Comparison of ENCODE assay signal across 7 cellular contexts in the genomic region with DNA sequence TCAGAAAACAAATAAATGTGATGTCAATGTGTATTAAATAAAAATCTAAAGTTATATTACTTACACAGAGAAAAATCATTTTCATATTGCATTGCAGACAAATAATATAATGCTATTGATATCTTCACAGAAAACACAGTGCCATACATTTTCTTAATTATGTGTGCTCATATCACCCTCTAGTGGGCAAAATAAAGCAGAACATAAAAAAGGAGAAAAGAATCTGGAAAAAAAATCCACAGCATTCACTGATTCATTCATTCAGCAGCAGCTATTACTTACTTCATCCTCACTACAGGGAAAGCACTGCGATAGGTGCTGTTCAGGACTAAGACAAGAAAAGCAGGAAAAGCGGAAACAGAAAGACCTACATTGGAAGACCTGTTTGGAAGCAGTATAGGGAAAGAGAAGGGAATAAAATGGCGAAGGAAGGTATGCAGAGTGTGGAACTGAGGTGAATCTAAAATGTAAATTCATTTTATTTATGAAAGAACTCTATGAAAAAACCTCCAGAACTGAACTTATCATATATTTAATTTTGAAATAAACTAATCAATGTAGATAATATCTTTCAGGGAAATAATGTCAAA.
A peak's percentile ranks its signal among the peaks of the same experiment; 100 is the strongest.
DNase-seq lines count a peak whose midpoint lies in the region; ATAC-seq and TF ChIP-seq lines count a peak whose summit lies in the region.

No MANE protein-coding gene starts in this region.

- no peak overlapping the region for H3K4me3 ChIP-seq in NB4 (ENCODE audit: low read depth, low read length)

- DNase-seq in GM03348 (ENCODE audit: low spot score) (peak; percentile 33), NB4 (ENCODE audit: low read depth) (peak; percentile 54), amniotic stem cell (lab: John Stamatoyannopoulos, UW) (peak; percentile 60), kidney glomerular epithelial cell (lab: John Stamatoyannopoulos, UW) (peak; percentile 29)
- DNase-seq in stimulated activated CD4-positive, alpha-beta T cell treated with anti-CD3 and anti-CD28 coated beads, Interleukin-4, amount 100 ng/mL, for 4 hours, result no peak
- DNase-seq in activated CD4-positive, CD25-positive, alpha-beta regulatory T cell (lab: John Stamatoyannopoulos, UW), result no peak

- peak; percentile 53 for ATAC-seq in GM21717 (IDR thresholded peaks at IDR 0.05; ENCODE audit: unreplicated experiment)

- peak; percentile 51 for TF ChIP-seq CTCF in NB4 (IDR thresholded peaks at IDR 0.05; ENCODE audit: low read depth, low read length)

- TF ChIP-seq POLR2A in NB4 (IDR thresholded peaks at IDR 0.05; ENCODE audit: extremely low read depth, insufficient read length), result no peak

Comparison
In these comparisons a context has a peak if more than half of its experiments do, and no peak if none do; other contexts are left out.
1. DNase-seq: peak in GM03348 (single experiment), NB4 (single experiment), amniotic stem cell (single experiment) and kidney glomerular epithelial cell (single experiment); none in stimulated activated CD4-positive, alpha-beta T cell treated with anti-CD3 and anti-CD28 coated beads, Interleukin-4, amount 100 ng/mL, for 4 hours (0 of 2) and activated CD4-positive, CD25-positive, alpha-beta regulatory T cell (0 of 4).